ENCODE assay signal across 1 cellular context in the genomic region with DNA sequence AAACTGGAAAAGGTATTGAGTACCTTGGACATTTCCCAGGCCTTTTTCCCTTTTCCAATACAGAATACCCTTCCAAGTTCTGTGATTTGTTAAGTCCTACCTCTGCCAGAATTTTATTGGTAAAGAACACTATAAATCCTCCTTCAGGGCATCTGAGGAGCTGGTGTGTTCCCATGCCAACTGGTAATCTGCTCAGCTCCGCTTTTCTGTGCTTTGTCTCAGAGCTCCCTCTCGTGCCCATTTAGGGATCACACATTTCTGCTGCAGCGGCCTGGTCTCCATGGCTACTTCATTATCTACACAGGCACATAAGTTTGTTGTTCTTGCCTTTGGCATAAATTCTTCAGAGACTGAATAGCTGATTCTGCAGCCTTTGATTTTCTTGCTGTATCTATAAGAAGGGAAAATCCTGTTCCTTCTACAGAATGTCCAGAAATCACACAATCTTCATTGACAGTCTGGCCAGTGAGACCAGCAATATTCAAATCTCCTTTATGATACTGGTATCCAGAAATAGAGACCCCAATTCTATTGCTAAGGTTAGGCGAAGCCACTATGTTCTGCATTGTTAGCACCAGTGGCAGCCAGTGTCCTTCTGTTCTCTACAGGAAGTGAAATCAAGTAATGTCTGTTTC.
TF ChIP-seq lines count a peak whose summit lies in the region.

No MANE protein-coding gene starts in this region.

TF ChIP-seq in K562, 482 proteins besides CTCF, POLR2A, EP300 and RAD21:
- 0 out of 2 replicates have a peak, but pooled peaks have one; percentile 55 for TF ChIP-seq BMI1 (IDR thresholded peaks at IDR 0.05; ENCODE audit: low read length)
- TF ChIP-seq, protein P1, sequence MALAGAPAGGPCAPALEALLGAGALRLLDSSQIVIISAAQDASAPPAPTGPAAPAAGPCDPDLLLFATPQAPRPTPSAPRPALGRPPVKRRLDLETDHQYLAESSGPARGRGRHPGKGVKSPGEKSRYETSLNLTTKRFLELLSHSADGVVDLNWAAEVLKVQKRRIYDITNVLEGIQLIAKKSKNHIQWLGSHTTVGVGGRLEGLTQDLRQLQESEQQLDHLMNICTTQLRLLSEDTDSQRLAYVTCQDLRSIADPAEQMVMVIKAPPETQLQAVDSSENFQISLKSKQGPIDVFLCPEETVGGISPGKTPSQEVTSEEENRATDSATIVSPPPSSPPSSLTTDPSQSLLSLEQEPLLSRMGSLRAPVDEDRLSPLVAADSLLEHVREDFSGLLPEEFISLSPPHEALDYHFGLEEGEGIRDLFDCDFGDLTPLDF (CRISPR knock-in tag; IDR thresholded peaks at IDR 0.05): 0 out of 2 replicates have a peak, but pooled peaks have one; percentile 29
- TF ChIP-seq BHLHE40 (IDR thresholded peaks at IDR 0.05; ENCODE audit: low read length): peak; percentile 28; the same call in 1 of the 2 replicates
- TF ChIP-seq SMAD1 (IDR thresholded peaks at IDR 0.05; ENCODE audit: low read depth, low read length, partially characterized antibody): no peak
- no peak for TF ChIP-seq ELF2 (CRISPR knock-in tag; IDR thresholded peaks at IDR 0.05)
- peak; percentile 92 for TF ChIP-seq FOXJ2 (tag; IDR thresholded peaks at IDR 0.05)
- TF ChIP-seq CSDE1 (IDR thresholded peaks at IDR 0.05): 0 out of 4 replicates have a peak, but pooled peaks of 1 of the 2 experiments have one; percentile 35
- peak; percentile 63 for TF ChIP-seq SMC3 (conservative IDR thresholded peaks at IDR 0.05; ENCODE audit: insufficient read depth, low read depth, low read length)
- no peak for TF ChIP-seq NUFIP1 (IDR thresholded peaks at IDR 0.05; ENCODE audit: partially characterized antibody)
- TF ChIP-seq STAG1 (CRISPR knock-in tag; IDR thresholded peaks at IDR 0.05; ENCODE audit: borderline replicate concordance): peak; percentile 61; the same call in 1 of the 2 replicates
- no peak for TF ChIP-seq MCM3 (IDR thresholded peaks at IDR 0.05)
- TF ChIP-seq, protein P2, sequence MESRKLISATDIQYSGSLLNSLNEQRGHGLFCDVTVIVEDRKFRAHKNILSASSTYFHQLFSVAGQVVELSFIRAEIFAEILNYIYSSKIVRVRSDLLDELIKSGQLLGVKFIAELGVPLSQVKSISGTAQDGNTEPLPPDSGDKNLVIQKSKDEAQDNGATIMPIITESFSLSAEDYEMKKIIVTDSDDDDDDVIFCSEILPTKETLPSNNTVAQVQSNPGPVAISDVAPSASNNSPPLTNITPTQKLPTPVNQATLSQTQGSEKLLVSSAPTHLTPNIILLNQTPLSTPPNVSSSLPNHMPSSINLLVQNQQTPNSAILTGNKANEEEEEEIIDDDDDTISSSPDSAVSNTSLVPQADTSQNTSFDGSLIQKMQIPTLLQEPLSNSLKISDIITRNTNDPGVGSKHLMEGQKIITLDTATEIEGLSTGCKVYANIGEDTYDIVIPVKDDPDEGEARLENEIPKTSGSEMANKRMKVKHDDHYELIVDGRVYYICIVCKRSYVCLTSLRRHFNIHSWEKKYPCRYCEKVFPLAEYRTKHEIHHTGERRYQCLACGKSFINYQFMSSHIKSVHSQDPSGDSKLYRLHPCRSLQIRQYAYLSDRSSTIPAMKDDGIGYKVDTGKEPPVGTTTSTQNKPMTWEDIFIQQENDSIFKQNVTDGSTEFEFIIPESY (CRISPR knock-in tag; IDR thresholded peaks at IDR 0.05): 0 out of 2 replicates have a peak, but pooled peaks have one; percentile 40
- 0 out of 2 replicates have a peak, but pooled peaks have one; percentile 48 for TF ChIP-seq MXI1 (IDR thresholded peaks at IDR 0.05; ENCODE audit: low read depth, low read length)
- TF ChIP-seq HNRNPK (IDR thresholded peaks at IDR 0.05; ENCODE audit: low read depth, low read length, poor library complexity, severe bottlenecking): no peak
- peak; percentile 27; the same call in 1 of the 2 replicates for TF ChIP-seq JUND (IDR thresholded peaks at IDR 0.05; ENCODE audit: borderline replicate concordance, low read depth, low read length)
- no peak for TF ChIP-seq JUND (tag; IDR thresholded peaks at IDR 0.05; ENCODE audit: borderline replicate concordance, low read depth, low read length)
- TF ChIP-seq HCFC1 (IDR thresholded peaks at IDR 0.05; ENCODE audit: low read depth, low read length): 0 out of 2 replicates have a peak, but pooled peaks have one; percentile 28
- TF ChIP-seq, protein P3, sequence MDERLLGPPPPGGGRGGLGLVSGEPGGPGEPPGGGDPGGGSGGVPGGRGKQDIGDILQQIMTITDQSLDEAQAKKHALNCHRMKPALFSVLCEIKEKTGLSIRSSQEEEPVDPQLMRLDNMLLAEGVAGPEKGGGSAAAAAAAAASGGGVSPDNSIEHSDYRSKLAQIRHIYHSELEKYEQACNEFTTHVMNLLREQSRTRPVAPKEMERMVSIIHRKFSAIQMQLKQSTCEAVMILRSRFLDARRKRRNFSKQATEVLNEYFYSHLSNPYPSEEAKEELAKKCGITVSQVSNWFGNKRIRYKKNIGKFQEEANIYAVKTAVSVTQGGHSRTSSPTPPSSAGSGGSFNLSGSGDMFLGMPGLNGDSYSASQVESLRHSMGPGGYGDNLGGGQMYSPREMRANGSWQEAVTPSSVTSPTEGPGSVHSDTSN (CRISPR knock-in tag; IDR thresholded peaks at IDR 0.05; ENCODE audit: low read depth): no peak
- TF ChIP-seq, protein P3 (tag; conservative IDR thresholded peaks at IDR 0.05; ENCODE audit: low read depth): peak; percentile 87
- TF ChIP-seq, protein P4, sequence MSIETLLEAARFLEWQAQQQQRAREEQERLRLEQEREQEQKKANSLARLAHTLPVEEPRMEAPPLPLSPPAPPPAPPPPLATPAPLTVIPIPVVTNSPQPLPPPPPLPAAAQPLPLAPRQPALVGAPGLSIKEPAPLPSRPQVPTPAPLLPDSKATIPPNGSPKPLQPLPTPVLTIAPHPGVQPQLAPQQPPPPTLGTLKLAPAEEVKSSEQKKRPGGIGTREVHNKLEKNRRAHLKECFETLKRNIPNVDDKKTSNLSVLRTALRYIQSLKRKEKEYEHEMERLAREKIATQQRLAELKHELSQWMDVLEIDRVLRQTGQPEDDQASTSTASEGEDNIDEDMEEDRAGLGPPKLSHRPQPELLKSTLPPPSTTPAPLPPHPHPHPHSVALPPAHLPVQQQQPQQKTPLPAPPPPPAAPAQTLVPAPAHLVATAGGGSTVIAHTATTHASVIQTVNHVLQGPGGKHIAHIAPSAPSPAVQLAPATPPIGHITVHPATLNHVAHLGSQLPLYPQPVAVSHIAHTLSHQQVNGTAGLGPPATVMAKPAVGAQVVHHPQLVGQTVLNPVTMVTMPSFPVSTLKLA (conservative IDR thresholded peaks at IDR 0.05): no peak
- TF ChIP-seq ZNF589 (CRISPR knock-in tag; IDR thresholded peaks at IDR 0.05; ENCODE audit: low read depth): no peak
- TF ChIP-seq, protein P5, sequence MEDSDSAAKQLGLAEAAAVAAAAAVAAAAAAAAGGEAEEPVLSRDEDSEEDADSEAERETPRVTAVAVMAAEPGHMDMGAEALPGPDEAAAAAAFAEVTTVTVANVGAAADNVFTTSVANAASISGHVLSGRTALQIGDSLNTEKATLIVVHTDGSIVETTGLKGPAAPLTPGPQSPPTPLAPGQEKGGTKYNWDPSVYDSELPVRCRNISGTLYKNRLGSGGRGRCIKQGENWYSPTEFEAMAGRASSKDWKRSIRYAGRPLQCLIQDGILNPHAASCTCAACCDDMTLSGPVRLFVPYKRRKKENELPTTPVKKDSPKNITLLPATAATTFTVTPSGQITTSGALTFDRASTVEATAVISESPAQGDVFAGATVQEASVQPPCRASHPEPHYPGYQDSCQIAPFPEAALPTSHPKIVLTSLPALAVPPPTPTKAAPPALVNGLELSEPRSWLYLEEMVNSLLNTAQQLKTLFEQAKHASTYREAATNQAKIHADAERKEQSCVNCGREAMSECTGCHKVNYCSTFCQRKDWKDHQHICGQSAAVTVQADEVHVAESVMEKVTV (CRISPR knock-in tag; IDR thresholded peaks at IDR 0.05): peak; percentile 77
- TF ChIP-seq RUNX1 (IDR thresholded peaks at IDR 0.05; ENCODE audit: low read depth): no peak
- peak; percentile 70 for TF ChIP-seq PKNOX1 (IDR thresholded peaks at IDR 0.05)
- TF ChIP-seq MAFK (IDR thresholded peaks at IDR 0.05; ENCODE audit: low read length): 0 out of 2 replicates have a peak, but pooled peaks have one; percentile 26
- peak; percentile 91 for TF ChIP-seq RFX1 (IDR thresholded peaks at IDR 0.05)
- TF ChIP-seq PPARD (CRISPR knock-in tag; IDR thresholded peaks at IDR 0.05): no peak
- peak in 1 of 2 experiments; percentile 13; a peak in 1 of 4 replicates for TF ChIP-seq RCOR1 (IDR thresholded peaks at IDR 0.05; ENCODE audit: borderline replicate concordance in 1 of 2, low read depth in 2 of 2, low read length in 2 of 2)
- TF ChIP-seq FOXJ3 (CRISPR knock-in tag; IDR thresholded peaks at IDR 0.05): peak; percentile 76; the same call in 1 of the 2 replicates
TF ChIP-seq in K562: peak in this region for 18.
